In the genomic region with DNA sequence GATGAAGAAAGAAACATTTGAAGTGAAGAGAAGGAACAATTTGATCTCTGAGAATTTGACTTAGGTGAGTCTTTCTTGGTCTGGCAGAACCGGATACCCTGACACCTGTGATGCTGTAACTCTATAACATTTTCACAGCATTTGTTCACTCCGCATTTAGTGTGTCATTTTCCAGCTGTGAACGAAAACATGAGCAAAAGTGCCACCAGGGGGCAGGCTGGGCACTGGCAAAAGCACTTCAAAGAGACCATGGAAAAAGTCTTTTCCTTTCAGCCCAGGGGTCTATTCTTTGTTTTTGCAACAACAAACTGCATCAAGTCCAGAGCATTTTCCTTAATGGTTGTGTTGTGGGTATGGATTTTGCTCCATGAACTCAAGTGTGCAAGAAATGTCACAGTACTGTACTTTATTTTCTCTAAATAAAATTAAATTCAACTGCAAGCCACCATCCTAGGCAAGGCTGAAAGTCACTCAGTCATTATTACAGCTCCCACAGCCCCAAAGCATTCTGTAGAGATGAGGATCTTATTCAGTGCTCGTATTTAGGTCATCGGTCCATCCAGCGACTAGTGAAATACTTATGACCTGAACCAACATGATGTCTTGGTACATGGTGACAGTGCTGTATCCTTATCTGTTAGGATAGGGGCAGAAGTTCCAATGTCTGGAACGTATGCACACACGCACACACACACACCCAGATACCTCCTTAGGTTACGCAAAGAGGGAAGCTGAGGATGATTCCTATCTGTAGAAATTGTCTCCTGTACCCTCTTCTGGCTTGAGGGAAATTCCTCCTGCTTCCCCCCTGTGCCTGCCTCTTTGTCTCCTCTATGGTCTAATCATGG, we compare ENCODE assay signal across 1 cellular context.
TF ChIP-seq lines count a peak whose summit lies in the region.

No MANE protein-coding gene starts in this region.

TF ChIP-seq in WTC11, 78 proteins besides CTCF, POLR2A, EP300 and RAD21 (continued from another document):
- TF ChIP-seq GABPB1 (CRISPR knock-in tag; IDR thresholded peaks at IDR 0.05) (no peak), KAT7 (CRISPR knock-in tag; IDR thresholded peaks at IDR 0.05; ENCODE audit: borderline replicate concordance) (no peak), CBFB (CRISPR knock-in tag; IDR thresholded peaks at IDR 0.05; ENCODE audit: low read depth) (no peak), STAT6 (CRISPR knock-in tag; conservative IDR thresholded peaks at IDR 0.05; ENCODE audit: low read depth) (no peak), SMAD4 (CRISPR knock-in tag; IDR thresholded peaks at IDR 0.05) (no peak), CREB1 (CRISPR knock-in tag; IDR thresholded peaks at IDR 0.05) (no peak), MAX (CRISPR knock-in tag; IDR thresholded peaks at IDR 0.05) (no peak)
